In genomic region chr13:46640843-46641242, GRCh38 we compare ENCODE assay signal across 10 cellular contexts.
DNase-seq lines count a peak whose midpoint lies in the region; ATAC-seq and TF ChIP-seq lines count a peak whose summit lies in the region.
"Had no signal": no experiment of that assay in that cellular context is flagged by ENCODE, and none has a peak within 500 bp of the region (broad histone marks: within the 10 kb centered on the region; RNA-seq: fewer than 3 reads in every experiment).

No MANE protein-coding gene starts in this region.

- H3K4me3 Mint-ChIP-seq in natural killer cell = peak overlapping the region; percentile 14

- peaks cover 69 to 75% of the 10 kb centered on the region in 2 donors for H3K4me1 Mint-ChIP-seq in natural killer cell

- intact Hi-C loops in natural killer cell (cut with micrococcal nuclease) = no loop called here

- no peak for TF ChIP-seq EP300 in tibial nerve (IDR thresholded peaks at IDR 0.05)

- H3K27me3 ChIP-seq in ACC112 (ENCODE audit: insufficient read depth, low read length) (no peaks in the 10 kb centered on the region), tibial nerve (no peaks in the 10 kb centered on the region)
- H3K27me3 ChIP-seq: cardiac muscle cell had no signal

- no peaks in the 10 kb centered on the region for H3K9me3 ChIP-seq in tibial nerve

- peak overlapping the region; percentile 37; the same call in 1 of the 2 replicates for H3K27ac ChIP-seq in ACC112 (ENCODE audit: low read depth, low read length)
- H3K27ac ChIP-seq in epithelial cell of prostate = no peak overlapping the region
- H3K27ac ChIP-seq in tibial nerve = peak overlapping the region in 2 of 4 donors; percentile 33 to 35
- H3K27ac ChIP-seq: cardiac muscle cell had no signal

- no peaks in the 10 kb centered on the region for H3K27me3 Mint-ChIP-seq in natural killer cell (ENCODE audit: low read depth in 2 of 2)

- TF ChIP-seq POLR2A in tibial nerve (IDR thresholded peaks at IDR 0.05) = no peak

- H3K36me3 Mint-ChIP-seq in natural killer cell = no peaks in the 10 kb centered on the region

- H2AFZ ChIP-seq in ACC112 (ENCODE audit: low read length, unreplicated experiment) = no peak overlapping the region

- peaks cover 53% of the 10 kb centered on the region for H3K79me2 ChIP-seq in ACC112 (ENCODE audit: control insufficient read depth, insufficient read depth, low read length, unreplicated experiment)

- H3K9me3 Mint-ChIP-seq in natural killer cell = no peaks in the 10 kb centered on the region

- H3K27ac Mint-ChIP-seq in natural killer cell = peak overlapping the region in 1 of 2 donors; percentile 61

- TF ChIP-seq CTCF in natural killer cell (IDR thresholded peaks at IDR 0.05) = no peak
- no peak for TF ChIP-seq CTCF in tibial nerve (IDR thresholded peaks at IDR 0.05)

- peak in 2 of 3 donors; percentile 22 to 26 for ATAC-seq in natural killer cell

- H3K36me3 ChIP-seq in ACC112 (ENCODE audit: insufficient read depth, low read length) (no peaks in the 10 kb centered on the region), tibial nerve (no peaks in the 10 kb centered on the region)
- H3K36me3 ChIP-seq: cardiac muscle cell had no signal

- 70 to 75% methylated on average over 4 of the region's 4 CpGs for WGBS in tibial nerve, 2 donors

- DNase-seq in M059J (ENCODE audit: low read depth) (peak; percentile 44), epithelial cell of prostate (ENCODE audit: low read depth, low spot score) (peak; percentile 24), natural killer cell (no peak), SK-N-DZ (ENCODE audit: low spot score) (no peak), tibial nerve (ENCODE audit: low spot score in 2 of 2) (no peak), ecto neural progenitor cell (ENCODE audit: low spot score) (no peak), NCI-H1048 (lab: John Stamatoyannopoulos, UW) (no peak)
- DNase-seq: C1 segment of cervical spinal cord had no signal

- H3K4me1 ChIP-seq in ACC112 (ENCODE audit: control insufficient read depth, insufficient read depth, low read length, unreplicated experiment) (peaks cover 20% of the 10 kb centered on the region), tibial nerve (peaks cover 0 to 45% (median 21%) of the 10 kb centered on the region in 4 donors)

- peak overlapping the region; percentile 62 for H3K4me3 ChIP-seq in ACC112 (ENCODE audit: low read depth, low read length)
- H3K4me3 ChIP-seq in tibial nerve = no peak overlapping the region
- H3K4me3 ChIP-seq: cardiac muscle cell had no signal

Comparison
In these comparisons a context has a peak if more than half of its experiments do, and no peak if none do; other contexts are left out.
1. DNase-seq: peak in M059J (single experiment) and epithelial cell of prostate (single experiment); none in natural killer cell (single experiment), SK-N-DZ (single experiment), tibial nerve (0 of 2), ecto neural progenitor cell (single experiment) and NCI-H1048 (single experiment).